In genomic region chr10:24617771-24618396, GRCh38 we compare ENCODE assay signal across 8 cellular contexts.
DNase-seq lines count a peak whose midpoint lies in the region; ATAC-seq, FAIRE-seq and TF ChIP-seq lines count a peak whose summit lies in the region.

No MANE protein-coding gene starts in this region.

- POLR2A ChIA-PET in activated CD8-positive, alpha-beta T cell treated with anti-CD3 and anti-CD28 coated beads for 36 hours (lab: Charles Lee): interaction anchor here (0.7 kb wide), 1 partner anchor 22 kb away, joined by 3 read pairs; no protein-coding TSS in a partner anchor
- POLR2A ChIA-PET in naive thymus-derived CD8-positive, alpha-beta T cell (lab: Charles Lee): no interaction called here

- no peak overlapping the region for H3K4me3 Mint-ChIP-seq in activated CD8-positive, alpha-beta T cell treated with anti-CD3 and anti-CD28 coated beads for 36 hours
- peak overlapping the region in 6 of 10 donors; percentile 15 to 71 (median 40) for H3K4me3 Mint-ChIP-seq in naive thymus-derived CD8-positive, alpha-beta T cell

- H3K27ac ChIP-seq in epithelial cell of prostate: peak overlapping the region; percentile 40

- H3K36me3 ChIP-seq in BE2C: no peaks in the 10 kb centered on the region

- peak overlapping the region; percentile 66 for H3K27ac Mint-ChIP-seq in activated CD8-positive, alpha-beta T cell treated with anti-CD3 and anti-CD28 coated beads for 36 hours
- H3K27ac Mint-ChIP-seq in naive thymus-derived CD8-positive, alpha-beta T cell: peak overlapping the region; percentile 82 to 93 (median 88)

- no peaks in the 10 kb centered on the region for H3K9me3 ChIP-seq in BE2C

- no peak overlapping the region for H3K4me3 ChIP-seq in BE2C (ENCODE audit: low read depth, low read length)

- CTCF ChIA-PET in activated CD8-positive, alpha-beta T cell treated with anti-CD3 and anti-CD28 coated beads for 36 hours (lab: Charles Lee): interaction anchor here (0.7 to 2.5 kb wide), 44 partner anchors 9 to 609 kb away, joined by 3 to 24 read pairs (median 4); partner anchors contain the start of genes ARHGAP21, ENKUR and THNSL1

- ATAC-seq in GM19372 (IDR thresholded peaks at IDR 0.05; ENCODE audit: low read depth, unreplicated experiment): peak; percentile 56
- ATAC-seq in activated CD8-positive, alpha-beta T cell treated with anti-CD3 and anti-CD28 coated beads for 36 hours: no peak
- no peak for ATAC-seq in naive thymus-derived CD8-positive, alpha-beta T cell

- H3K4me1 Mint-ChIP-seq in activated CD8-positive, alpha-beta T cell treated with anti-CD3 and anti-CD28 coated beads for 36 hours (ENCODE audit: low read depth): peaks cover 25% of the 10 kb centered on the region
- peaks cover 10 to 33% (median 29%) of the 10 kb centered on the region in 4 donors for H3K4me1 Mint-ChIP-seq in naive thymus-derived CD8-positive, alpha-beta T cell

- peaks cover 8% of the 10 kb centered on the region for H3K36me3 Mint-ChIP-seq in activated CD8-positive, alpha-beta T cell treated with anti-CD3 and anti-CD28 coated beads for 36 hours (ENCODE audit: low read depth)
- H3K36me3 Mint-ChIP-seq in naive thymus-derived CD8-positive, alpha-beta T cell: peaks cover 7 to 10% (median 9%) of the 10 kb centered on the region in 3 donors

- H3K27me3 Mint-ChIP-seq in activated CD8-positive, alpha-beta T cell treated with anti-CD3 and anti-CD28 coated beads for 36 hours: no peaks in the 10 kb centered on the region
- no peaks in the 10 kb centered on the region for H3K27me3 Mint-ChIP-seq in naive thymus-derived CD8-positive, alpha-beta T cell

- H3K9me3 Mint-ChIP-seq in activated CD8-positive, alpha-beta T cell treated with anti-CD3 and anti-CD28 coated beads for 36 hours: no peaks in the 10 kb centered on the region
- H3K9me3 Mint-ChIP-seq in naive thymus-derived CD8-positive, alpha-beta T cell: no peaks in the 10 kb centered on the region

- intact Hi-C loops in activated CD8-positive, alpha-beta T cell treated with anti-CD3 and anti-CD28 coated beads for 36 hours (cut with micrococcal nuclease): no loop called here

- TF ChIP-seq CTCF in BE2C (IDR thresholded peaks at IDR 0.05; ENCODE audit: low read depth, low read length): peak; percentile 78
- TF ChIP-seq CTCF in activated CD8-positive, alpha-beta T cell treated with anti-CD3 and anti-CD28 coated beads for 36 hours (IDR thresholded peaks at IDR 0.05): peak; percentile 96

- DNase-seq in BE2C (peak; percentile 51), NCI-H146 treated with DMSO at 0.1 percent for 48 hours (lab: John Stamatoyannopoulos, UW; ENCODE audit: unreplicated experiment) (peak; percentile 41), epithelial cell of prostate (ENCODE audit: low read depth, low spot score) (no peak), urothelium cell line (ENCODE audit: low spot score) (peak; percentile 62), GM19238 (ENCODE audit: insufficient read length, low spot score) (no peak)
- DNase-seq in activated CD8-positive, alpha-beta T cell treated with anti-CD3 and anti-CD28 coated beads for 36 hours: peak; percentile 57
- DNase-seq in naive thymus-derived CD8-positive, alpha-beta T cell: peak; percentile 4 to 63 (median 38)

- H3K4me1 ChIP-seq in BE2C: no peaks in the 10 kb centered on the region

- H3K27me3 ChIP-seq in BE2C: no peaks in the 10 kb centered on the region

- FAIRE-seq in urothelium cell line (lab: Jason Lieb, UNC): no peak

Comparison
In these comparisons a context has a peak if more than half of its experiments do, and no peak if none do; other contexts are left out.
1. DNase-seq: peak in BE2C (single experiment), NCI-H146 treated with DMSO at 0.1 percent for 48 hours (single experiment), activated CD8-positive, alpha-beta T cell treated with anti-CD3 and anti-CD28 coated beads for 36 hours (single experiment), naive thymus-derived CD8-positive, alpha-beta T cell (10 of 10) and urothelium cell line (single experiment); none in epithelial cell of prostate (single experiment) and GM19238 (single experiment).